ENCODE assay signal across 8 cellular contexts in genomic region chr19:5339470-5339949, GRCh38. TPM values are rescaled to one million over a fixed set of nuclear protein-coding genes. Genes with fewer than 3 reads are reported as not detected.
A peak's percentile ranks its signal among the peaks of the same experiment; 100 is the strongest.
DNase-seq lines count a peak whose midpoint lies in the region; ATAC-seq, FAIRE-seq and TF ChIP-seq lines count a peak whose summit lies in the region.

No MANE protein-coding gene starts in this region.

- no CpG with 5 or more reads among the region's 34 CpGs for WGBS in iPS DF 6.9 (ENCODE audit: insufficient coverage, insufficient read length)

- no peak for ATAC-seq in activated T-cell treated with anti-CD3 and anti-CD28 coated beads, Interleukin-2, amount 50 U/mL, for 4 hours
- no peak for ATAC-seq in stimulated activated naive B cell treated with anti-CD40 and anti-IgM and Interleukin-4, amounts not matched to agents 10 μg/mL and 1 μg/mL and 100 μg/mL, for 72 hours (replicated peaks)

- no peaks in the 10 kb centered on the region for H3K9me3 ChIP-seq in iPS DF 6.9 (ENCODE audit: control insufficient read depth, insufficient read depth, low read length)

- H3K27me3 Mint-ChIP-seq in activated T-cell treated with anti-CD3 and anti-CD28 coated beads, Interleukin-2, amount 50 U/mL, for 4 hours (ENCODE audit: low read depth): peaks cover 64% of the 10 kb centered on the region
- H3K27me3 Mint-ChIP-seq in stimulated activated naive B cell treated with anti-CD40 and anti-IgM and Interleukin-4, amounts not matched to agents 10 μg/mL and 1 μg/mL and 100 μg/mL, for 72 hours: peaks cover 76% of the 10 kb centered on the region in 2 donors

- H3K27me3 ChIP-seq in iPS DF 6.9 (ENCODE audit: control insufficient read depth, insufficient read depth, low read length): peaks cover 6% of the 10 kb centered on the region; the same call in 1 of the 2 replicates

- H3K9me3 Mint-ChIP-seq in activated T-cell treated with anti-CD3 and anti-CD28 coated beads, Interleukin-2, amount 50 U/mL, for 4 hours: no peaks in the 10 kb centered on the region
- no peaks in the 10 kb centered on the region for H3K9me3 Mint-ChIP-seq in stimulated activated naive B cell treated with anti-CD40 and anti-IgM and Interleukin-4, amounts not matched to agents 10 μg/mL and 1 μg/mL and 100 μg/mL, for 72 hours

- H3K4me3 ChIP-seq in iPS DF 6.9 (ENCODE audit: low read length): peak overlapping the region; percentile 90; the same call in 1 of the 2 replicates

- H3K4me3 Mint-ChIP-seq in activated T-cell treated with anti-CD3 and anti-CD28 coated beads, Interleukin-2, amount 50 U/mL, for 4 hours: peak overlapping the region; percentile 75
- H3K4me3 Mint-ChIP-seq in stimulated activated naive B cell treated with anti-CD40 and anti-IgM and Interleukin-4, amounts not matched to agents 10 μg/mL and 1 μg/mL and 100 μg/mL, for 72 hours: peak overlapping the region; percentile 60 to 84

- H3K36me3 Mint-ChIP-seq in activated T-cell treated with anti-CD3 and anti-CD28 coated beads, Interleukin-2, amount 50 U/mL, for 4 hours (ENCODE audit: insufficient read depth): no peaks in the 10 kb centered on the region
- H3K36me3 Mint-ChIP-seq in stimulated activated naive B cell treated with anti-CD40 and anti-IgM and Interleukin-4, amounts not matched to agents 10 μg/mL and 1 μg/mL and 100 μg/mL, for 72 hours: peaks cover 2 to 7% of the 10 kb centered on the region in 2 donors

- TF ChIP-seq CTCF in D721Med (IDR thresholded peaks at IDR 0.05; ENCODE audit: insufficient read depth, missing control alignments): no peak

- no peaks in the 10 kb centered on the region for H3K36me3 ChIP-seq in iPS DF 6.9 (ENCODE audit: control insufficient read depth, insufficient read depth, low read length)

- peaks cover 23% of the 10 kb centered on the region for H3K4me1 Mint-ChIP-seq in activated T-cell treated with anti-CD3 and anti-CD28 coated beads, Interleukin-2, amount 50 U/mL, for 4 hours (ENCODE audit: low read depth)
- peaks cover 34 to 38% of the 10 kb centered on the region in 2 donors for H3K4me1 Mint-ChIP-seq in stimulated activated naive B cell treated with anti-CD40 and anti-IgM and Interleukin-4, amounts not matched to agents 10 μg/mL and 1 μg/mL and 100 μg/mL, for 72 hours

- H3K27ac Mint-ChIP-seq in stimulated activated naive B cell treated with anti-CD40 and anti-IgM and Interleukin-4, amounts not matched to agents 10 μg/mL and 1 μg/mL and 100 μg/mL, for 72 hours: peak overlapping the region; percentile 93

- H3K27ac ChIP-seq in iPS DF 6.9 (ENCODE audit: low read length): no peak overlapping the region

- DNase-seq in NCI-H1436 (lab: John Stamatoyannopoulos, UW) (peak; percentile 26), NCI-H1436 treated with DMSO at 0.1 percent for 48 hours (lab: John Stamatoyannopoulos, UW) (no peak), iPS DF 6.9 (ENCODE audit: low read depth, low spot score) (no peak), HK-2 (ENCODE audit: unreplicated experiment) (no peak), AG08396 (ENCODE audit: low spot score) (no peak), D721Med (ENCODE audit: insufficient read length, low spot score) (no peak)
- no peak for DNase-seq in activated T-cell treated with anti-CD3 and anti-CD28 coated beads, Interleukin-2, amount 50 U/mL, for 4 hours
- no peak for DNase-seq in stimulated activated naive B cell treated with anti-CD40 and anti-IgM and Interleukin-4, amounts not matched to agents 10 μg/mL and 1 μg/mL and 100 μg/mL, for 72 hours

- H3K4me1 ChIP-seq in iPS DF 6.9 (ENCODE audit: control insufficient read depth, insufficient read depth, low read length): peaks cover 6% of the 10 kb centered on the region

- FAIRE-seq in D721Med (lab: Jason Lieb, UNC): no peak

RNA-seq across cellular contexts. Expression of gene PTPRS, which starts 1.1 kb away (rescaled TPM):
- total RNA-seq in activated T-cell treated with anti-CD3 and anti-CD28 coated beads, Interleukin-2, amount 50 U/mL, for 4 hours: 1 to 10 TPM in 1 of 3 donors, under 1 TPM in 2; 0.79 to 1.3 (median 0.92) TPM
